In genomic region chr16:55480228-55480655, GRCh38 we compare ENCODE assay signal across 8 cellular contexts. TPM values are rescaled to one million over a fixed set of nuclear protein-coding genes. Genes with fewer than 3 reads are reported as not detected.
DNase-seq lines count a peak whose midpoint lies in the region; ATAC-seq and TF ChIP-seq lines count a peak whose summit lies in the region.

No MANE protein-coding gene starts in this region.

- CTCF ChIA-PET in SK-N-SH (lab: Yijun Ruan, JAX): interaction anchor here (0.7 to 3.5 kb wide), 11 partner anchors 10 to 224 kb away, joined by 3 to 22 read pairs (median 6); partner anchors contain the start of gene SLC6A2

- 15% methylated on average over 11 of the region's 25 CpGs for WGBS in SK-N-SH (ENCODE audit: low lambda C conversion rate)

- H2AFZ ChIP-seq in SK-N-SH (ENCODE audit: low read depth): no peak overlapping the region
- H2AFZ ChIP-seq in neural progenitor cell (replicated peaks): peak overlapping the region; percentile 97

- H4K20me1 ChIP-seq in SK-N-SH (ENCODE audit: insufficient read depth): peaks cover 26% of the 10 kb centered on the region
- no peaks in the 10 kb centered on the region for H4K20me1 ChIP-seq in neural progenitor cell (ENCODE audit: low read depth)

- H3K79me2 ChIP-seq in SK-N-SH (ENCODE audit: insufficient read depth) (peaks cover 60% of the 10 kb centered on the region), neural progenitor cell (ENCODE audit: low read depth) (no peaks in the 10 kb centered on the region)

- H3K4me1 Mint-ChIP-seq in neural progenitor cell: peaks cover 17% of the 10 kb centered on the region

- no peaks in the 10 kb centered on the region for H3K9me3 ChIP-seq in SK-N-SH
- H3K9me3 ChIP-seq in neural progenitor cell (ENCODE audit: low read depth): no peaks in the 10 kb centered on the region

- H3K9ac ChIP-seq in SK-N-SH (peak overlapping the region; percentile 94), neural progenitor cell (no peak overlapping the region)

- POLR2A ChIA-PET in SK-N-SH (lab: Yijun Ruan, JAX): interaction anchor here (1.3 to 1.8 kb wide), 4 partner anchors 15 to 175 kb away, joined by 5 to 8 read pairs (median 6); partner anchors contain the start of gene SLC6A2

- peak overlapping the region; percentile 99 for H3K4me3 ChIP-seq in AG10803 (ENCODE audit: low read length)
- H3K4me3 ChIP-seq in SK-N-SH (ENCODE audit: low read depth in 2 of 2, low read length in 1 of 2): peak overlapping the region; percentile 88 to 96
- H3K4me3 ChIP-seq in neural progenitor cell: peak overlapping the region; percentile 63

- H3K27ac ChIP-seq in SK-N-SH (ENCODE audit: low read depth in 2 of 2, low read length in 1 of 2) (peak overlapping the region; percentile 74 to 98), neural progenitor cell (no peak overlapping the region)

- no peak for TF ChIP-seq CTCF in AG10803 (conservative IDR thresholded peaks at IDR 0.05; ENCODE audit: low read length)
- no peak for TF ChIP-seq CTCF in SK-N-SH (IDR thresholded peaks at IDR 0.05)
- TF ChIP-seq CTCF in neural progenitor cell (IDR thresholded peaks at IDR 0.05): no peak

- H3K27me3 ChIP-seq in SK-N-SH (ENCODE audit: insufficient read depth): no peaks in the 10 kb centered on the region
- H3K27me3 ChIP-seq in neural progenitor cell: peaks cover 72% of the 10 kb centered on the region

- H3K4me1 ChIP-seq in SK-N-SH (ENCODE audit: control insufficient read depth in 1 of 2, insufficient read depth in 2 of 2, low read depth in 1 of 2, low read length in 1 of 2) (peaks cover 10 to 35% of the 10 kb centered on the region in 2 experiments), neural progenitor cell (peaks cover 13% of the 10 kb centered on the region)

- H3K4me2 ChIP-seq in SK-N-SH (peak overlapping the region; percentile 90), neural progenitor cell (peak overlapping the region; percentile 82)

- TF ChIP-seq RAD21 in SK-N-SH (IDR thresholded peaks at IDR 0.05; ENCODE audit: low read length): no peak

- H3K9me2 ChIP-seq in SK-N-SH: no peaks in the 10 kb centered on the region

- H3K27ac Mint-ChIP-seq in neural progenitor cell: peak overlapping the region; percentile 12

- DNase-seq in AG10803 (ENCODE audit: low read depth) (peak; percentile 96), SK-N-SH (peak; percentile 84), globus pallidus (ENCODE audit: low spot score) (peak; percentile 47), neural progenitor cell (ENCODE audit: low spot score) (peak; percentile 73), UCSD-AML1 (lab: John Stamatoyannopoulos, UW; ENCODE audit: unreplicated experiment) (no peak), NCI-H146 treated with DMSO at 0.1 percent for 48 hours (lab: John Stamatoyannopoulos, UW; ENCODE audit: unreplicated experiment) (no peak), HK-2 (ENCODE audit: unreplicated experiment) (no peak)

- H3K27me3 Mint-ChIP-seq in neural progenitor cell (ENCODE audit: insufficient read depth, low read depth): peaks cover 20% of the 10 kb centered on the region

- no peak for ATAC-seq in HG03139 (IDR thresholded peaks at IDR 0.05; ENCODE audit: unreplicated experiment)

- H3K36me3 Mint-ChIP-seq in neural progenitor cell: peaks cover 15% of the 10 kb centered on the region

- TF ChIP-seq EP300 in SK-N-SH (IDR thresholded peaks at IDR 0.05; ENCODE audit: borderline replicate concordance in 1 of 2, low read depth in 1 of 2, low read length in 1 of 2): peak in 1 of 2 experiments; percentile 45; a peak in 1 of 4 replicates

- H3F3A ChIP-seq in SK-N-SH (replicated peaks; ENCODE audit: insufficient read depth) (peaks cover 20% of the 10 kb centered on the region), neural progenitor cell (ENCODE audit: low read depth) (peaks cover 16% of the 10 kb centered on the region)

- peak overlapping the region; percentile 95 for H3K4me3 Mint-ChIP-seq in neural progenitor cell

- no peaks in the 10 kb centered on the region for H3K9me3 Mint-ChIP-seq in neural progenitor cell

- H3K36me3 ChIP-seq in SK-N-SH (replicated peaks in 1 of 2; ENCODE audit: control insufficient read depth in 1 of 2, insufficient read depth in 2 of 2, low read length in 1 of 2) (peaks cover 38 to 39% of the 10 kb centered on the region in 2 experiments), neural progenitor cell (no peaks in the 10 kb centered on the region)

TF ChIP-seq in SK-N-SH, 30 proteins besides CTCF, POLR2A, EP300 and RAD21 (continues in another document):
- TF ChIP-seq PBX3 (IDR thresholded peaks at IDR 0.05) (peak; percentile 49), TAF1 (IDR thresholded peaks at IDR 0.05; ENCODE audit: borderline replicate concordance, low read depth, low read length) (peak; percentile 56; the same call in 1 of the 2 replicates), RCOR1 (IDR thresholded peaks at IDR 0.05; ENCODE audit: low read length) (no peak), RFX5 (IDR thresholded peaks at IDR 0.05; ENCODE audit: low read length) (no peak), MXI1 (IDR thresholded peaks at IDR 0.05; ENCODE audit: low read depth, low read length) (peak; percentile 85), USF2 (IDR thresholded peaks at IDR 0.05; ENCODE audit: borderline replicate concordance, low read depth, low read length) (no peak), ELF1 (IDR thresholded peaks at IDR 0.05) (no peak), GATA2 (CRISPR knock-in tag; IDR thresholded peaks at IDR 0.05) (no peak), POLR2AphosphoS5 (IDR thresholded peaks at IDR 0.05; ENCODE audit: low read depth, low read length) (peak; percentile 11; the same call in 1 of the 2 replicates), MAX (IDR thresholded peaks at IDR 0.05; ENCODE audit: low read depth) (peak; percentile 43; the same call in 1 of the 2 replicates), GABPA (IDR thresholded peaks at IDR 0.05; ENCODE audit: low read depth) (no peak), CHD2 (IDR thresholded peaks at IDR 0.05; ENCODE audit: low read length, partially characterized antibody) (no peak), REST (IDR thresholded peaks at IDR 0.05; ENCODE audit: low read depth, low read length) (no peak), NRF1 (IDR thresholded peaks at IDR 0.05; ENCODE audit: low read depth, low read length) (peak; percentile 65), YY1 (IDR thresholded peaks at IDR 0.05; ENCODE audit: low read depth) (no peak), NFIC (IDR thresholded peaks at IDR 0.05; ENCODE audit: borderline replicate concordance) (peak; percentile 90), TCF12 (IDR thresholded peaks at IDR 0.05) (peak; percentile 57), SMC3 (IDR thresholded peaks at IDR 0.05; ENCODE audit: low read depth, low read length) (no peak), SIN3A (IDR thresholded peaks at IDR 0.05; ENCODE audit: borderline replicate concordance, low read depth, low read length) (0 out of 2 replicates have a peak, but pooled peaks have one; percentile 41)

RNA-seq across cellular contexts. Expression of gene MMP2, which starts 1.2 kb away (rescaled TPM):
- polyA plus RNA-seq in SK-N-SH (2012; rRNA removed): 963 and 1,101 TPM in 2 replicates
- 657 and 848 TPM in 2 replicates for polyA plus RNA-seq in SK-N-SH (2012; cell fraction: cytosol; rRNA removed)
- polyA plus RNA-seq in SK-N-SH (2012; cell fraction: nucleus; rRNA removed): 471 and 582 TPM in 2 replicates
- 18.3 and 23.1 TPM in 2 replicates for total RNA-seq in neural progenitor cell (ENCODE audit: low replicate concordance)

RNA-seq across cellular contexts. Expression of gene LPCAT2, which starts 28.6 kb away (rescaled TPM):
- 9.1 and 14.5 TPM in 2 replicates for polyA plus RNA-seq in SK-N-SH (2012; rRNA removed)
- polyA plus RNA-seq in SK-N-SH (2012; cell fraction: cytosol; rRNA removed): 12.4 and 14.1 TPM in 2 replicates
- 18.9 and 28.5 TPM in 2 replicates for polyA plus RNA-seq in SK-N-SH (2012; cell fraction: nucleus; rRNA removed)
- 7.2 and 14.2 TPM in 2 replicates for total RNA-seq in neural progenitor cell (ENCODE audit: low replicate concordance)

Comparison
In these comparisons a context has a peak if more than half of its experiments do, and no peak if none do; other contexts are left out.
1. DNase-seq: peak in AG10803 (single experiment), SK-N-SH (single experiment), globus pallidus (single experiment) and neural progenitor cell (single experiment); none in UCSD-AML1 (single experiment), NCI-H146 treated with DMSO at 0.1 percent for 48 hours (single experiment) and HK-2 (single experiment).
2. Peak in every context shown above with its lines, with median percentiles within 50 percentile points of each other: H3K4me3 ChIP-seq.